Comparison of ENCODE assay signal across 23 cellular contexts in the genomic region with DNA sequence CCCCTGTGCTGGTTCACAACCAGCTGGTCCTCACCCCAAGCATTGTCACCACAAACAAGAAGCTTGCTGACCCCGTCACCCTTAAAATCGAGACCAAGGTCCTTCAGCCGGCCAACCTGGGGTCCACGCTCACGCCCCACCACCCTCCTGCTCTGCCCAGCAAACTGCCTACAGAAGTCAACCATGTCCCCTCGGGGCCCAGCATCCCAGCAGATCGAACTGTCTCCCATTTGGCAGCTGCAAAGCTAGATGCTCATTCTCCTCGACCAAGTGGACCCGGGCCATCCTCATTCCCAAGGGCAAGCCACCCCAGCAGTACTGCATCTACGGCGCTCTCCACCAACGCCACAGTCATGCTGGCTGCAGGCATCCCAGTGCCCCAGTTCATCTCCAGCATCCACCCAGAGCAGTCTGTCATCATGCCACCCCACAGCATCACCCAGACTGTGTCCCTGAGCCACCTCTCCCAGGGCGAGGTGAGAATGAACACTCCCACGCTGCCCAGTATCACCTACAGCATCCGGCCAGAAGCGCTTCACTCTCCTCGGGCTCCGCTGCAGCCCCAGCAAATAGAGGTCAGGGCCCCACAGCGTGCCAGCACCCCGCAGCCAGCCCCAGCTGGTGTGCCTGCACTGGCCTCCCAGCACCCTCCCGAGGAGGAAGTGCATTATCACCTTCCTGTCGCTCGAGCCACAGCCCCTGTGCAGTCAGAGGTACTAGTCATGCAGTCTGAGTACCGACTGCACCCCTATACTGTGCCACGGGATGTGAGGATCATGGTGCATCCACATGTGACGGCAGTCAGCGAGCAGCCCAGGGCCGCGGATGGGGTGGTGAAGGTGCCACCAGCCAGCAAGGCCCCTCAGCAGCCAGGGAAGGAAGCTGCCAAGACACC. TPM values are rescaled to one million over a fixed set of nuclear protein-coding genes. Genes with fewer than 3 reads are reported as not detected.
A peak's percentile ranks its signal among the peaks of the same experiment; 100 is the strongest.
DNase-seq lines count a peak whose midpoint lies in the region; ATAC-seq and TF ChIP-seq lines count a peak whose summit lies in the region.
"Had no signal": no experiment of that assay in that cellular context is flagged by ENCODE, and none has a peak within 500 bp of the region (broad histone marks: within the 10 kb centered on the region; RNA-seq: fewer than 3 reads in every experiment).

No MANE protein-coding gene starts in this region.

- peak overlapping the region; percentile 75 for H3K27ac ChIP-seq in RWPE1
- H3K27ac ChIP-seq: heart left ventricle, psoas muscle, thyroid gland, WERI-Rb-1 had no signal

- no peak for ATAC-seq in stimulated activated memory B cell treated with anti-CD40 and anti-IgM and Interleukin-4, amounts not matched to agents 10 μg/mL and 1 μg/mL and 100 μg/mL, for 72 hours
- ATAC-seq in GM18498 (IDR thresholded peaks at IDR 0.05; ENCODE audit: unreplicated experiment) (no peak), HG03520 (IDR thresholded peaks at IDR 0.05; ENCODE audit: unreplicated experiment) (no peak)
- ATAC-seq: heart left ventricle, left colon had no signal

- peaks cover 16% of the 10 kb centered on the region for H3K4me1 Mint-ChIP-seq in endothelial cell (ENCODE audit: unreplicated experiment)
- peaks cover 21% of the 10 kb centered on the region for H3K4me1 Mint-ChIP-seq in stimulated activated memory B cell treated with anti-CD40 and anti-IgM and Interleukin-4, amounts not matched to agents 10 μg/mL and 1 μg/mL and 100 μg/mL, for 72 hours
- H3K4me1 Mint-ChIP-seq in progenitor cell of endocrine pancreas (ENCODE audit: low read depth): peaks cover 4% of the 10 kb centered on the region

- DNase-seq in activated CD8-positive, alpha-beta memory T cell treated with anti-CD3 and anti-CD28 coated beads for 24 hours: peak; percentile 54
- DNase-seq in activated CD8-positive, alpha-beta memory T cell treated with anti-CD3 and anti-CD28 coated beads, Interleukin-2, amount 50 U/mL, for 48 hours: no peak
- DNase-seq in RWPE1 (ENCODE audit: low spot score) (no peak), endothelial cell (ENCODE audit: low spot score) (no peak), progenitor cell of endocrine pancreas (ENCODE audit: low spot score, unreplicated experiment) (no peak)
- DNase-seq: activated CD4-positive, alpha-beta T cell treated with anti-CD3 and anti-CD28 coated beads, Interleukin-2, amount 50 U/mL, for 4 hours; BE2C; COR-L47; DMS79 treated with DMSO at 0.1 percent for 48 hours; heart left ventricle; KG1; left colon; NCI-H1694; NCI-H2171 treated with DMSO at 0.1 percent for 48 hours; nephron progenitor cell; psoas muscle; RPMI8226; SK-N-SH; thyroid gland; WERI-Rb-1 had no signal

- CTCF ChIA-PET in RWPE1 (lab: Yijun Ruan, JAX): interaction anchor here (0.6 kb wide), 1 partner anchor 121 kb away, joined by 3 read pairs; no protein-coding TSS in a partner anchor

- H3K27me3 Mint-ChIP-seq in endothelial cell (ENCODE audit: unreplicated experiment) (peaks cover 17% of the 10 kb centered on the region), progenitor cell of endocrine pancreas (no peaks in the 10 kb centered on the region)
- H3K27me3 Mint-ChIP-seq in stimulated activated memory B cell treated with anti-CD40 and anti-IgM and Interleukin-4, amounts not matched to agents 10 μg/mL and 1 μg/mL and 100 μg/mL, for 72 hours: no peaks in the 10 kb centered on the region

- no peaks in the 10 kb centered on the region for H3K9me3 Mint-ChIP-seq in endothelial cell (ENCODE audit: unreplicated experiment)
- no peaks in the 10 kb centered on the region for H3K9me3 Mint-ChIP-seq in stimulated activated memory B cell treated with anti-CD40 and anti-IgM and Interleukin-4, amounts not matched to agents 10 μg/mL and 1 μg/mL and 100 μg/mL, for 72 hours
- no peaks in the 10 kb centered on the region for H3K9me3 Mint-ChIP-seq in progenitor cell of endocrine pancreas (ENCODE audit: low read depth)
- H3K9me3 Mint-ChIP-seq: nephron progenitor cell had no signal

- no peak for TF ChIP-seq CTCF in RWPE1 (conservative IDR thresholded peaks at IDR 0.05; ENCODE audit: low read depth)
- TF ChIP-seq CTCF in endothelial cell (IDR thresholded peaks at IDR 0.05; ENCODE audit: unreplicated experiment): no peak
- TF ChIP-seq CTCF in progenitor cell of endocrine pancreas (IDR thresholded peaks at IDR 0.05; ENCODE audit: unreplicated experiment): no peak

- H3K36me3 Mint-ChIP-seq in endothelial cell (ENCODE audit: low read depth, unreplicated experiment) (peaks cover 67% of the 10 kb centered on the region), progenitor cell of endocrine pancreas (ENCODE audit: insufficient read depth) (peaks cover 31% of the 10 kb centered on the region)
- peaks cover 87% of the 10 kb centered on the region for H3K36me3 Mint-ChIP-seq in stimulated activated memory B cell treated with anti-CD40 and anti-IgM and Interleukin-4, amounts not matched to agents 10 μg/mL and 1 μg/mL and 100 μg/mL, for 72 hours

- H3K27ac Mint-ChIP-seq in endothelial cell (ENCODE audit: unreplicated experiment) (peak overlapping the region; percentile 52), progenitor cell of endocrine pancreas (no peak overlapping the region)
- H3K27ac Mint-ChIP-seq in stimulated activated memory B cell treated with anti-CD40 and anti-IgM and Interleukin-4, amounts not matched to agents 10 μg/mL and 1 μg/mL and 100 μg/mL, for 72 hours: peak overlapping the region; percentile 49
- H3K27ac Mint-ChIP-seq: nephron progenitor cell had no signal

- POLR2A ChIA-PET in RWPE1 (lab: Yijun Ruan, JAX; ENCODE audit: low non-redundant PET): no interaction called here

- H3K4me3 Mint-ChIP-seq in endothelial cell (ENCODE audit: unreplicated experiment) (peak overlapping the region; percentile 71), progenitor cell of endocrine pancreas (ENCODE audit: low read depth) (no peak overlapping the region)
- no peak overlapping the region for H3K4me3 Mint-ChIP-seq in stimulated activated memory B cell treated with anti-CD40 and anti-IgM and Interleukin-4, amounts not matched to agents 10 μg/mL and 1 μg/mL and 100 μg/mL, for 72 hours
- H3K4me3 Mint-ChIP-seq: nephron progenitor cell had no signal

RNA-seq across cellular contexts. Expression of a gene that starts 40.6 kb away (rescaled TPM):
- total RNA-seq in endothelial cell (ENCODE audit: unreplicated experiment) (33.6 TPM), progenitor cell of endocrine pancreas (52.6 and 57.7 TPM in 2 replicates)
